8 cellular contexts compared by ENCODE assay signal in genomic region chr5:108749130-108749861, GRCh38. TPM values are rescaled to one million over a fixed set of nuclear protein-coding genes. Genes with fewer than 3 reads are reported as not detected.
A peak's percentile ranks its signal among the peaks of the same experiment; 100 is the strongest.
DNase-seq lines count a peak whose midpoint lies in the region; ATAC-seq lines count a peak whose summit lies in the region.

No MANE protein-coding gene starts in this region.

- no peaks in the 10 kb centered on the region for H3K27me3 ChIP-seq in NT2/D1 (ENCODE audit: insufficient read depth, insufficient read length)
- H3K27me3 ChIP-seq in skeletal muscle tissue (ENCODE audit: control insufficient read depth in 3 of 3, insufficient read depth in 3 of 3, low read length in 3 of 3), result no peaks in the 10 kb centered on the region

- no peaks in the 10 kb centered on the region for H3K36me3 ChIP-seq in NT2/D1 (ENCODE audit: insufficient read depth, insufficient read length, low read length)
- H3K36me3 ChIP-seq in skeletal muscle tissue (ENCODE audit: control insufficient read depth in 3 of 3, insufficient read depth in 3 of 3, low read length in 3 of 3), result no peaks in the 10 kb centered on the region

- no peaks in the 10 kb centered on the region for H3K9me3 ChIP-seq in NT2/D1 (ENCODE audit: insufficient read depth, low read length)
- no peaks in the 10 kb centered on the region for H3K9me3 ChIP-seq in iPS-18c (ENCODE audit: control insufficient read depth, insufficient read depth, low read length)
- H3K9me3 ChIP-seq in skeletal muscle tissue (ENCODE audit: control insufficient read depth in 3 of 3, low read length in 3 of 3), result no peaks in the 10 kb centered on the region

- H3K4me1 ChIP-seq in NT2/D1 (ENCODE audit: insufficient read depth, insufficient read length) (peaks cover 1% of the 10 kb centered on the region), skeletal muscle tissue (ENCODE audit: control insufficient read depth in 3 of 3, insufficient read depth in 3 of 3, low read length in 3 of 3) (peaks cover 0 to 9% (median 2%) of the 10 kb centered on the region in 3 donors)

- DNase-seq in Ammon's horn (ENCODE audit: low spot score) (peak; percentile 37), NT2/D1 (ENCODE audit: low read depth, low spot score) (no peak), astrocyte of the hippocampus (ENCODE audit: low read depth, low spot score) (peak; percentile 41), NCI-H2171 treated with DMSO at 0.1 percent for 48 hours (lab: John Stamatoyannopoulos, UW) (no peak)

- H3K9ac ChIP-seq in NT2/D1 (ENCODE audit: insufficient read length, low read depth) (peak overlapping the region; percentile 79), skeletal muscle tissue (ENCODE audit: low read depth in 1 of 3, low read length in 3 of 3) (peak overlapping the region; percentile 73 to 97 (median 96))

- ATAC-seq in GM18519 (IDR thresholded peaks at IDR 0.05; ENCODE audit: low FRiP score, unreplicated experiment) (peak; percentile 14), HG02981 (IDR thresholded peaks at IDR 0.05; ENCODE audit: unreplicated experiment) (peak; percentile 26)

- H3K4me3 ChIP-seq in NT2/D1 (ENCODE audit: insufficient read length, low read depth), result peak overlapping the region; percentile 61
- H3K4me3 ChIP-seq in iPS-18c (ENCODE audit: insufficient read depth, low read depth, low read length), result peak overlapping the region; percentile 75
- peak overlapping the region; percentile 77 to 97 (median 86) for H3K4me3 ChIP-seq in skeletal muscle tissue (ENCODE audit: low read length in 3 of 3)

- H3K27ac ChIP-seq in skeletal muscle tissue (ENCODE audit: low read depth, low read length), result peak overlapping the region; percentile 94

RNA-seq across cellular contexts. Expression of gene FER, which starts 1.6 kb away (rescaled TPM):
- 19.8 TPM for total RNA-seq in skeletal muscle tissue

Comparison
In these comparisons a context has a peak if more than half of its experiments do, and no peak if none do; other contexts are left out.
1. DNase-seq: peak in Ammon's horn (single experiment) and astrocyte of the hippocampus (single experiment); none in NT2/D1 (single experiment) and NCI-H2171 treated with DMSO at 0.1 percent for 48 hours (single experiment).
2. Peak in every context shown above with its lines, with median percentiles within 50 percentile points of each other: H3K4me3 ChIP-seq.